Comparison of ENCODE assay signal across 8 cellular contexts in the genomic region with DNA sequence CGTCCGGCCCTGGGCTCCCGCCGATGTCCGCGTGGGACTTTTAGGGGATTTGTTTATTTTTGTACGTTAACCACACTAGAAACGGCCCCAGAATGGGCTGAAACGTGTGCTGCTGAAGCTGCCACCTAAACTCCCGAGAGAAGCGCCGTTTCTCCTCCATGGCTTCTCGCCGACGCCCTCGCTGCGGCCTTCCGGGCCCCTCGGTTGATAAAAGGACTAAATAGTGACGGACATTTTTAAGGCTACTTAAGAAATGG. TPM values are rescaled to one million over a fixed set of nuclear protein-coding genes. Genes with fewer than 3 reads are reported as not detected.
DNase-seq lines count a peak whose midpoint lies in the region; ATAC-seq and TF ChIP-seq lines count a peak whose summit lies in the region.

No MANE protein-coding gene starts in this region.

- H3F3A ChIP-seq in neural progenitor cell (ENCODE audit: low read depth): peaks cover 16% of the 10 kb centered on the region

- H3K4me3 Mint-ChIP-seq in neural progenitor cell: peak overlapping the region; percentile 86

- H3K9ac ChIP-seq in neural progenitor cell: no peak overlapping the region

- H3K27me3 ChIP-seq in dorsolateral prefrontal cortex (no peaks in the 10 kb centered on the region), neural progenitor cell (peaks cover 39% of the 10 kb centered on the region)

- H3K4me2 ChIP-seq in neural progenitor cell: peak overlapping the region; percentile 92

- H4K20me1 ChIP-seq in neural progenitor cell (ENCODE audit: low read depth): peaks cover 39% of the 10 kb centered on the region

- H3K4me1 ChIP-seq in neural progenitor cell: peaks cover 11% of the 10 kb centered on the region

- H3K4me3 ChIP-seq in dorsolateral prefrontal cortex: peak overlapping the region; percentile 59 to 96 (median 85)
- H3K4me3 ChIP-seq in neural progenitor cell: peak overlapping the region; percentile 67

- intact Hi-C loops in dorsolateral prefrontal cortex (cut with DNase I) (loop anchor here (5.0 to 10.0 kb wide), 6 partner anchors 57 to 529 kb away; partner anchors contain the start of genes SUMO3 (in 2 of the 2) and UBE2G2 (in 2 of the 2)), posterior vena cava (cut with DNase I) (loop anchor here in 1 of 2 donors (10.0 kb wide), 1 partner anchor 51 kb away; the partner anchor contains the start of gene ITGB2)

- DNase-seq in NAMALWA (ENCODE audit: low spot score): peak; percentile 37
- DNase-seq in dorsolateral prefrontal cortex: no peak
- no peak for DNase-seq in neural progenitor cell (ENCODE audit: low spot score)
- DNase-seq in dermis blood vessel endothelial cell: no peak
- DNase-seq in posterior vena cava (ENCODE audit: low spot score): no peak

- H3K27ac Mint-ChIP-seq in neural progenitor cell: no peak overlapping the region

- peaks cover 29% of the 10 kb centered on the region for H3K4me1 Mint-ChIP-seq in neural progenitor cell

- no peaks in the 10 kb centered on the region for H3K36me3 ChIP-seq in neural progenitor cell

- H3K36me3 Mint-ChIP-seq in neural progenitor cell: peaks cover 3% of the 10 kb centered on the region

- H3K79me2 ChIP-seq in neural progenitor cell (ENCODE audit: low read depth): peaks cover 40% of the 10 kb centered on the region

- TF ChIP-seq CTCF in dorsolateral prefrontal cortex (IDR thresholded peaks at IDR 0.05 in 54 of 56, conservative IDR thresholded peaks at IDR 0.05 in 2 of 56; ENCODE audit: low read depth in 1 of 56, partially characterized antibody in 56 of 56) (no peak), neural progenitor cell (IDR thresholded peaks at IDR 0.05) (no peak)

- no peaks in the 10 kb centered on the region for H3K9me3 Mint-ChIP-seq in neural progenitor cell

- H3K27me3 Mint-ChIP-seq in neural progenitor cell (ENCODE audit: insufficient read depth, low read depth): peaks cover 32% of the 10 kb centered on the region

- H3K9me3 ChIP-seq in neural progenitor cell (ENCODE audit: low read depth): no peaks in the 10 kb centered on the region

- peak overlapping the region; percentile 80 for H2AFZ ChIP-seq in neural progenitor cell (replicated peaks)

- peak; percentile 3 for ATAC-seq in GM19324 (IDR thresholded peaks at IDR 0.05; ENCODE audit: low FRiP score, unreplicated experiment)
- no peak for ATAC-seq in HG03521 (IDR thresholded peaks at IDR 0.05; ENCODE audit: unreplicated experiment)
- ATAC-seq in GM19328 (IDR thresholded peaks at IDR 0.05; ENCODE audit: unreplicated experiment): no peak

- H3K27ac ChIP-seq in dorsolateral prefrontal cortex (peak overlapping the region in 58 of 59 donors; percentile 66 to 94 (median 86)), neural progenitor cell (no peak overlapping the region)

RNA-seq across cellular contexts. Expression of gene PTTG1IP, which starts 0.7 kb away (rescaled TPM):
- total RNA-seq in dorsolateral prefrontal cortex: 100 to 1,000 TPM in 67 of 120 experiments, 10 to 100 TPM in 53; 59.2 to 243 (median 103) TPM
- total RNA-seq in neural progenitor cell (ENCODE audit: low replicate concordance): 162 and 192 TPM in 2 replicates
- 505 and 528 TPM in 2 replicates for total RNA-seq in dermis blood vessel endothelial cell
- 100 to 1,000 TPM; 202 to 246 TPM for total RNA-seq in posterior vena cava

RNA-seq across cellular contexts. Expression of gene ITGB2, which starts 46.5 kb away (rescaled TPM):
- 100 to 1,000 TPM in 1 of 120 experiments, 10 to 100 TPM in 116, 1 to 10 TPM in 3; 8.2 to 105 (median 26.7) TPM for total RNA-seq in dorsolateral prefrontal cortex
- total RNA-seq in neural progenitor cell (ENCODE audit: low replicate concordance): 0.09 TPM in 1 of 2 replicates, not detected in the other
- total RNA-seq in dermis blood vessel endothelial cell: 0.05 and 0.34 TPM in 2 replicates
- total RNA-seq in posterior vena cava: 100 to 1,000 TPM in 1 of 2 donors, 10 to 100 TPM in 1; 47.9 to 122 TPM

RNA-seq across cellular contexts. Expression of gene SUMO3, which starts 56.3 kb away (rescaled TPM):
- total RNA-seq in dorsolateral prefrontal cortex (100 to 1,000 TPM in 16 of 120 experiments, 10 to 100 TPM in 104; 44.1 to 127 (median 83.9) TPM), neural progenitor cell (ENCODE audit: low replicate concordance) (117 and 135 TPM in 2 replicates), dermis blood vessel endothelial cell (75.2 and 107 TPM in 2 replicates), posterior vena cava (10 to 100 TPM; 53.5 to 58.3 TPM)
